ENCODE assay signal across 8 cellular contexts in genomic region chr10:123009105-123009805, GRCh38. TPM values are rescaled to one million over a fixed set of nuclear protein-coding genes. Genes with fewer than 3 reads are reported as not detected.
DNase-seq lines count a peak whose midpoint lies in the region; ATAC-seq and TF ChIP-seq lines count a peak whose summit lies in the region.

No MANE protein-coding gene starts in this region.

- H3K36me3 Mint-ChIP-seq in dendritic cell treated with granulocyte-macrophage colony-stimulating factor and Interleukin-4, amounts not matched to agents 40 ng/mL and 50 ng/mL, for 4 days (ENCODE audit: low read depth), result peaks cover 27% of the 10 kb centered on the region
- H3K36me3 Mint-ChIP-seq in stimulated activated naive CD8-positive, alpha-beta T cell treated with anti-CD3 and anti-CD28 coated beads, Interleukin-15, Interleukin-2, amounts not matched to agents 100 ng/mL and 50 ng/mL, for 24 hours (ENCODE audit: low read depth), result peaks cover 13% of the 10 kb centered on the region

- intact Hi-C loops in dendritic cell treated with granulocyte-macrophage colony-stimulating factor and Interleukin-4, amounts not matched to agents 40 ng/mL and 50 ng/mL, for 4 days (cut with micrococcal nuclease), result loop anchor here (2.0 kb wide), 1 partner anchor 146 kb away; the partner anchor contains the start of gene BUB3

- H3K27me3 Mint-ChIP-seq in dendritic cell treated with granulocyte-macrophage colony-stimulating factor and Interleukin-4, amounts not matched to agents 40 ng/mL and 50 ng/mL, for 4 days, result peaks cover 3% of the 10 kb centered on the region
- no peaks in the 10 kb centered on the region for H3K27me3 Mint-ChIP-seq in stimulated activated naive CD8-positive, alpha-beta T cell treated with anti-CD3 and anti-CD28 coated beads, Interleukin-15, Interleukin-2, amounts not matched to agents 100 ng/mL and 50 ng/mL, for 24 hours

- peaks cover 10% of the 10 kb centered on the region in 2 donors for H3K4me1 ChIP-seq in lung (ENCODE audit: control insufficient read depth in 2 of 2, insufficient read depth in 2 of 2, low read length in 2 of 2)

- no peaks in the 10 kb centered on the region for H3K36me3 ChIP-seq in lung (ENCODE audit: control insufficient read depth in 2 of 2, insufficient read depth in 2 of 2, low read length in 2 of 2)

- TF ChIP-seq CTCF in lung (IDR thresholded peaks at IDR 0.05; ENCODE audit: control extremely low read depth, extremely low read depth), result no peak

- peaks cover 32% of the 10 kb centered on the region for H3K4me1 Mint-ChIP-seq in dendritic cell treated with granulocyte-macrophage colony-stimulating factor and Interleukin-4, amounts not matched to agents 40 ng/mL and 50 ng/mL, for 4 days (ENCODE audit: low read depth)
- peaks cover 51% of the 10 kb centered on the region for H3K4me1 Mint-ChIP-seq in stimulated activated naive CD8-positive, alpha-beta T cell treated with anti-CD3 and anti-CD28 coated beads, Interleukin-15, Interleukin-2, amounts not matched to agents 100 ng/mL and 50 ng/mL, for 24 hours (ENCODE audit: low read depth)

- H3K27ac ChIP-seq in lung (ENCODE audit: low read depth in 1 of 2, low read length in 1 of 2), result peak overlapping the region; percentile 73 to 81

- no peaks in the 10 kb centered on the region for H3K9me3 Mint-ChIP-seq in dendritic cell treated with granulocyte-macrophage colony-stimulating factor and Interleukin-4, amounts not matched to agents 40 ng/mL and 50 ng/mL, for 4 days
- H3K9me3 Mint-ChIP-seq in stimulated activated naive CD8-positive, alpha-beta T cell treated with anti-CD3 and anti-CD28 coated beads, Interleukin-15, Interleukin-2, amounts not matched to agents 100 ng/mL and 50 ng/mL, for 24 hours, result no peaks in the 10 kb centered on the region

- H3K27me3 ChIP-seq in lung (ENCODE audit: control insufficient read depth, insufficient read depth), result no peaks in the 10 kb centered on the region

- peak; percentile 15 for ATAC-seq in HG02973 (IDR thresholded peaks at IDR 0.05; ENCODE audit: unreplicated experiment)
- no peak for ATAC-seq in lung (ENCODE audit: insufficient read depth, low FRiP score)

- WGBS in lung, 2 donors, result 0 to 1% methylated on average over 32 to 34 of the region's 34 CpGs

- DNase-seq in stimulated activated naive CD4-positive, alpha-beta T cell (lab: John Stamatoyannopoulos, UW), result peak in 4 of 6 experiments; percentile 1 to 47 (median 18)
- no peak for DNase-seq in stimulated activated naive CD4-positive, alpha-beta T cell treated with Interleukin-2 at 50 U/mL for 16 hours (lab: John Stamatoyannopoulos, UW)
- peak in 3 of 5 donors; percentile 3 to 13 (median 7) for DNase-seq in T-helper 1 cell
- no peak for DNase-seq in lung (ENCODE audit: low spot score)
- no peak for DNase-seq in amniotic stem cell (lab: John Stamatoyannopoulos, UW)

- peak overlapping the region; percentile 84 for H3K4me3 ChIP-seq in lung

- H3K27ac Mint-ChIP-seq in dendritic cell treated with granulocyte-macrophage colony-stimulating factor and Interleukin-4, amounts not matched to agents 40 ng/mL and 50 ng/mL, for 4 days, result peak overlapping the region; percentile 99
- H3K27ac Mint-ChIP-seq in stimulated activated naive CD8-positive, alpha-beta T cell treated with anti-CD3 and anti-CD28 coated beads, Interleukin-15, Interleukin-2, amounts not matched to agents 100 ng/mL and 50 ng/mL, for 24 hours, result peak overlapping the region; percentile 99

- peak overlapping the region; percentile 100 for H3K4me3 Mint-ChIP-seq in dendritic cell treated with granulocyte-macrophage colony-stimulating factor and Interleukin-4, amounts not matched to agents 40 ng/mL and 50 ng/mL, for 4 days
- H3K4me3 Mint-ChIP-seq in stimulated activated naive CD8-positive, alpha-beta T cell treated with anti-CD3 and anti-CD28 coated beads, Interleukin-15, Interleukin-2, amounts not matched to agents 100 ng/mL and 50 ng/mL, for 24 hours, result peak overlapping the region; percentile 100

- H3K9me3 ChIP-seq in lung (ENCODE audit: control insufficient read depth in 2 of 2, insufficient read depth in 1 of 2, low read length in 1 of 2), result no peaks in the 10 kb centered on the region

RNA-seq across cellular contexts. Expression of gene ACADSB, which starts 0.4 kb away (rescaled TPM):
- total RNA-seq in lung, result 10 to 100 TPM; 20.4 to 36.2 TPM
- polyA plus RNA-seq in lung, result 1 to 10 TPM; 8.2 to 9.5 TPM

RNA-seq across cellular contexts. Expression of gene IKZF5, which starts 0.7 kb away (rescaled TPM):
- total RNA-seq in lung, result 10 to 100 TPM; 12.1 to 19.9 TPM
- 10 to 100 TPM in 1 of 2 donors, 1 to 10 TPM in 1; 6.1 to 11.0 TPM for polyA plus RNA-seq in lung

RNA-seq across cellular contexts. Expression of gene PSTK, which starts 29.1 kb away (rescaled TPM):
- total RNA-seq in lung, result 1 to 10 TPM; 1.8 to 5.0 TPM
- 1 to 10 TPM; 1.9 to 4.7 TPM for polyA plus RNA-seq in lung

RNA-seq across cellular contexts. Expression of gene C10orf88, which starts 55.2 kb away (rescaled TPM):
- 10 to 100 TPM in 1 of 2 donors, 1 to 10 TPM in 1; 4.8 to 17.1 TPM for total RNA-seq in lung
- 1 to 10 TPM; 3.7 to 5.2 TPM for polyA plus RNA-seq in lung

Comparison
In these comparisons a context has a peak if more than half of its experiments do, and no peak if none do; other contexts are left out.
1. DNase-seq: peak in stimulated activated naive CD4-positive, alpha-beta T cell (4 of 6) and T-helper 1 cell (3 of 5); none in stimulated activated naive CD4-positive, alpha-beta T cell treated with Interleukin-2 at 50 U/mL for 16 hours (single experiment), lung (single experiment) and amniotic stem cell (single experiment).